Comparison of ENCODE assay signal across 33 cellular contexts in genomic region chr17:38978180-38978579, GRCh38. TPM values are rescaled to one million over a fixed set of nuclear protein-coding genes. Genes with fewer than 3 reads are reported as not detected.
DNase-seq lines count a peak whose midpoint lies in the region; ATAC-seq, FAIRE-seq and TF ChIP-seq lines count a peak whose summit lies in the region.
"Had no signal": no experiment of that assay in that cellular context is flagged by ENCODE, and none has a peak within 500 bp of the region (broad histone marks: within the 10 kb centered on the region; RNA-seq: fewer than 3 reads in every experiment).

No MANE protein-coding gene starts in this region.

- no peaks in the 10 kb centered on the region for H3K9me3 Mint-ChIP-seq in chondrocyte (ENCODE audit: low read depth)
- H3K9me3 Mint-ChIP-seq in activated naive CD4-positive, alpha-beta T cell treated with anti-CD3 and anti-CD28 coated beads, Interleukin-2, amount 50 U/mL, for 72 hours = no peaks in the 10 kb centered on the region
- H3K9me3 Mint-ChIP-seq: CD4-positive, alpha-beta memory T cell; CD4-positive, CD25-positive, alpha-beta regulatory T cell; CD8-positive, alpha-beta memory T cell had no signal

- dilution Hi-C loops in IMR-90 (cut with HindIII; ENCODE audit: low sequenced_read_pairs, unreplicated experiment) = no loop called here

- no peaks in the 10 kb centered on the region for H4K20me1 ChIP-seq in IMR-90 (ENCODE audit: insufficient read depth, low read length)
- no peaks in the 10 kb centered on the region for H4K20me1 ChIP-seq in H1 (replicated peaks in 1 of 2; ENCODE audit: control insufficient read depth in 1 of 2, insufficient read depth in 2 of 2, low read length in 2 of 2)
- no peaks in the 10 kb centered on the region for H4K20me1 ChIP-seq in Karpas-422 (ENCODE audit: insufficient read depth, low read depth, low read length)
- H4K20me1 ChIP-seq: BLaER1 had no signal

- TF ChIP-seq POLR2A in IMR-90 (IDR thresholded peaks at IDR 0.05; ENCODE audit: low read depth, low read length) = no peak
- no peak for TF ChIP-seq POLR2A in H1 (IDR thresholded peaks at IDR 0.05; ENCODE audit: control extremely low read depth in 1 of 2, low read depth in 2 of 2, low read length in 2 of 2)
- no peak for TF ChIP-seq POLR2A in prostate gland (IDR thresholded peaks at IDR 0.05)

- peak overlapping the region; percentile 51 for H2AFZ ChIP-seq in IMR-90 (replicated peaks; ENCODE audit: low read length, poor library complexity)
- no peak overlapping the region for H2AFZ ChIP-seq in H1 (ENCODE audit: low read length)
- H2AFZ ChIP-seq in Karpas-422 (ENCODE audit: low read length) = no peak overlapping the region

- H3K79me1 ChIP-seq in IMR-90 (ENCODE audit: low read depth in 1 of 2, low read length in 2 of 2) = no peaks in the 10 kb centered on the region
- no peaks in the 10 kb centered on the region for H3K79me1 ChIP-seq in H1 (ENCODE audit: low read depth, low read length)

- TF ChIP-seq RAD21 in IMR-90 (IDR thresholded peaks at IDR 0.05; ENCODE audit: low read length) (no peak), H1 (IDR thresholded peaks at IDR 0.05 in 1 of 2, conservative IDR thresholded peaks at IDR 0.05 in 1 of 2; ENCODE audit: low read depth in 2 of 2, low read length in 2 of 2) (no peak)

- H2BK15ac ChIP-seq in IMR-90 (ENCODE audit: low read depth, low read length) = no peak overlapping the region
- H2BK15ac ChIP-seq in H1 (ENCODE audit: low read length) = no peak overlapping the region

- H3K9ac ChIP-seq in IMR-90 (ENCODE audit: low read depth, low read length) (no peak overlapping the region), H1 (replicated peaks in 1 of 4; ENCODE audit: extremely low read depth in 1 of 4, low read depth in 3 of 4, low read length in 3 of 4) (no peak overlapping the region), Karpas-422 (ENCODE audit: low read length) (no peak overlapping the region)
- H3K9ac ChIP-seq: BLaER1 had no signal

- H2BK20ac ChIP-seq in IMR-90 (ENCODE audit: low read depth, low read length) (peak overlapping the region; percentile 55; the same call in 1 of the 2 replicates), H1 (ENCODE audit: low read length) (no peak overlapping the region)

- DNase-seq in IMR-90 (no peak), chondrocyte (ENCODE audit: low spot score) (no peak), H1 (ENCODE audit: low read depth in 1 of 2, low spot score in 2 of 2) (no peak), right cardiac atrium (no peak), prostate gland (ENCODE audit: low spot score) (no peak), Karpas-422 (no peak)
- no peak for DNase-seq in activated naive CD4-positive, alpha-beta T cell treated with anti-CD3 and anti-CD28 coated beads, Interleukin-2, amount 50 U/mL, for 72 hours (ENCODE audit: low spot score in 2 of 2)
- DNase-seq: 8988T; ACHN; BE2C; C1 segment of cervical spinal cord; CD4-positive, alpha-beta memory T cell; CD4-positive, CD25-positive, alpha-beta regulatory T cell; CD8-positive, alpha-beta memory T cell; COR-L47; DMS 273 treated with DMSO at 0.1 percent for 48 hours; DMS153; DMS53; DMS79; DND-41; EL; GDM1 had no signal

- no peak overlapping the region for H2BK5ac ChIP-seq in IMR-90 (ENCODE audit: low read depth, low read length, poor library complexity, severe bottlenecking)
- no peak overlapping the region for H2BK5ac ChIP-seq in H1 (ENCODE audit: low read depth, low read length)

- H3K36me3 Mint-ChIP-seq in chondrocyte (ENCODE audit: low read depth) = no peaks in the 10 kb centered on the region
- H3K36me3 Mint-ChIP-seq in activated naive CD4-positive, alpha-beta T cell treated with anti-CD3 and anti-CD28 coated beads, Interleukin-2, amount 50 U/mL, for 72 hours = no peaks in the 10 kb centered on the region
- H3K36me3 Mint-ChIP-seq: CD14-positive monocyte; CD4-positive, alpha-beta memory T cell; CD4-positive, CD25-positive, alpha-beta regulatory T cell; CD8-positive, alpha-beta memory T cell had no signal

- no peak overlapping the region for H3K23ac ChIP-seq in IMR-90 (ENCODE audit: low read depth, low read length)
- no peak overlapping the region for H3K23ac ChIP-seq in H1 (ENCODE audit: insufficient read length)

- H3K4me2 ChIP-seq in IMR-90 (ENCODE audit: low read depth, low read length) (no peak overlapping the region), H1 (ENCODE audit: insufficient read depth in 1 of 2, low read depth in 2 of 2, low read length in 2 of 2) (no peak overlapping the region), Karpas-422 (ENCODE audit: low read depth, low read length, poor library complexity, severe bottlenecking) (no peak overlapping the region)
- H3K4me2 ChIP-seq: BLaER1 had no signal

- H2AK9ac ChIP-seq in IMR-90 (replicated peaks; ENCODE audit: low read depth, low read length, poor library complexity) = no peak overlapping the region

- H3K4me1 ChIP-seq in IMR-90 (ENCODE audit: control insufficient read depth, insufficient read depth, low read length) (peaks cover 9% of the 10 kb centered on the region), H1 (replicated peaks in 1 of 4; ENCODE audit: control insufficient read depth in 3 of 4, insufficient read depth in 4 of 4, low read length in 3 of 4) (no peaks in the 10 kb centered on the region), right cardiac atrium (ENCODE audit: control insufficient read depth, insufficient read depth, low read length) (no peaks in the 10 kb centered on the region), prostate gland (replicated peaks) (no peaks in the 10 kb centered on the region), Karpas-422 (ENCODE audit: low read length) (no peaks in the 10 kb centered on the region)

- peak overlapping the region; percentile 12 for H3K27ac Mint-ChIP-seq in chondrocyte (ENCODE audit: unreplicated experiment)
- no peak overlapping the region for H3K27ac Mint-ChIP-seq in activated naive CD4-positive, alpha-beta T cell treated with anti-CD3 and anti-CD28 coated beads, Interleukin-2, amount 50 U/mL, for 72 hours
- H3K27ac Mint-ChIP-seq: CD14-positive monocyte; CD4-positive, alpha-beta memory T cell; CD4-positive, CD25-positive, alpha-beta regulatory T cell; CD8-positive, alpha-beta memory T cell had no signal

- in situ Hi-C loops in IMR-90 (cut with MboI; ENCODE audit: low sequenced_read_pairs) = no loop called here

- H3K18ac ChIP-seq in IMR-90 (ENCODE audit: low read depth, low read length) (no peak overlapping the region), H1 (ENCODE audit: extremely low read depth, low read length) (no peak overlapping the region)

- no peaks in the 10 kb centered on the region for H3K27me3 ChIP-seq in IMR-90 (ENCODE audit: control insufficient read depth, insufficient read depth, low read length)
- H3K27me3 ChIP-seq in H1 (replicated peaks in 1 of 4; ENCODE audit: control insufficient read depth in 3 of 4, extremely low read depth in 1 of 4, insufficient read depth in 3 of 4, low read length in 3 of 4) = no peaks in the 10 kb centered on the region
- no peaks in the 10 kb centered on the region for H3K27me3 ChIP-seq in right cardiac atrium (ENCODE audit: control insufficient read depth, insufficient read depth)
- H3K27me3 ChIP-seq in prostate gland (replicated peaks; ENCODE audit: insufficient read depth) = no peaks in the 10 kb centered on the region
- no peaks in the 10 kb centered on the region for H3K27me3 ChIP-seq in Karpas-422 (ENCODE audit: low read length)
- H3K27me3 ChIP-seq: BE2C, BLaER1 had no signal

- H4K5ac ChIP-seq in IMR-90 (ENCODE audit: low read depth, low read length) = no peak overlapping the region
- H4K5ac ChIP-seq in H1 (ENCODE audit: insufficient read length, low read depth, low read length) = no peak overlapping the region

- peak overlapping the region; percentile 57; the same call in 1 of the 2 replicates for H4K91ac ChIP-seq in IMR-90 (ENCODE audit: insufficient read depth, low read depth, low read length)
- H4K91ac ChIP-seq in H1 (replicated peaks; ENCODE audit: insufficient read length, low read length) = no peak overlapping the region

- H4K8ac ChIP-seq in IMR-90 (ENCODE audit: low read depth in 2 of 2, low read length in 2 of 2) (no peak overlapping the region), H1 (ENCODE audit: extremely low read depth, insufficient read depth, low read length) (no peak overlapping the region)

- POLR2A ChIA-PET in IMR-90 (lab: Charles Lee; ENCODE audit: unreplicated experiment) (no interaction called here), H1 (lab: Charles Lee; ENCODE audit: partially characterized antibody) (interaction anchor here (0.6 kb wide), 2 partner anchors 9 to 99 kb away, joined by 3 read pairs; no protein-coding TSS in a partner anchor)

- intact Hi-C loops in IMR-90 (cut with micrococcal nuclease) (no loop called here), right cardiac atrium (cut with DNase I) (loop anchor here in 1 of 4 donors (10.0 kb wide), 1 partner anchor 103 kb away; the partner anchor contains the start of gene LASP1), prostate gland (cut with DNase I) (no loop called here)

- H2BK12ac ChIP-seq in H1 (ENCODE audit: low read depth, low read length) = no peak overlapping the region

- no TSS peak for BruUV-seq in IMR-90 (replicated peaks; lab: Mats Ljungman, UMichigan)

- TF ChIP-seq EP300 in H1 (IDR thresholded peaks at IDR 0.05; ENCODE audit: borderline replicate concordance in 1 of 2, low read depth in 2 of 2, low read length in 2 of 2) = no peak

- H3K79me2 ChIP-seq in H1 (ENCODE audit: control insufficient read depth in 1 of 2, insufficient read depth in 2 of 2, low read length in 2 of 2) (no peaks in the 10 kb centered on the region), Karpas-422 (ENCODE audit: low read length) (no peaks in the 10 kb centered on the region)

- H3K27ac ChIP-seq in IMR-90 (ENCODE audit: insufficient read depth, low read length) (no peak overlapping the region), H1 (ENCODE audit: low read depth, low read length) (no peak overlapping the region), right cardiac atrium (ENCODE audit: low read length) (no peak overlapping the region), prostate gland (no peak overlapping the region), Karpas-422 (ENCODE audit: low read length) (no peak overlapping the region)
- H3K27ac ChIP-seq: BLaER1 had no signal

- H3K9me3 ChIP-seq in IMR-90 (ENCODE audit: control insufficient read depth, insufficient read depth, low read length) (no peaks in the 10 kb centered on the region), H1 (ENCODE audit: insufficient read depth in 2 of 2, low read depth in 1 of 2, low read length in 1 of 2) (no peaks in the 10 kb centered on the region), right cardiac atrium (ENCODE audit: control insufficient read depth, low read length) (no peaks in the 10 kb centered on the region), prostate gland (no peaks in the 10 kb centered on the region), Karpas-422 (ENCODE audit: low read length) (no peaks in the 10 kb centered on the region)
- H3K9me3 ChIP-seq: BE2C, BLaER1 had no signal

- no peaks in the 10 kb centered on the region for H3K27me3 Mint-ChIP-seq in chondrocyte (ENCODE audit: low read depth)
- H3K27me3 Mint-ChIP-seq: CD8-positive, alpha-beta memory T cell had no signal

- H3K4ac ChIP-seq in IMR-90 (ENCODE audit: low read depth, low read length) (peak overlapping the region; percentile 34; the same call in 1 of the 2 replicates), H1 (replicated peaks; ENCODE audit: insufficient read length, low read depth, low read length) (no peak overlapping the region)

- no peaks in the 10 kb centered on the region for H3K23me2 ChIP-seq in H1 (ENCODE audit: low read depth, low read length)

- peaks cover 6% of the 10 kb centered on the region for H3K9me1 ChIP-seq in IMR-90 (ENCODE audit: insufficient read depth, low read length)

- H3K56ac ChIP-seq in IMR-90 (ENCODE audit: extremely low read depth, insufficient read depth, low read length) (no peak overlapping the region), H1 (replicated peaks; ENCODE audit: insufficient read length, low read depth, low read length) (no peak overlapping the region)

- no peak overlapping the region for H3K4me3 ChIP-seq in IMR-90 (ENCODE audit: insufficient read depth, low read depth, low read length)
- H3K4me3 ChIP-seq in H1 (ENCODE audit: extremely low read depth in 1 of 4, insufficient read depth in 2 of 4, low read depth in 3 of 4, low read length in 4 of 4) = no peak overlapping the region
- H3K4me3 ChIP-seq in right cardiac atrium (ENCODE audit: low read length) = no peak overlapping the region
- no peak overlapping the region for H3K4me3 ChIP-seq in prostate gland
- H3K4me3 ChIP-seq in Karpas-422 (ENCODE audit: low read length) = no peak overlapping the region
- H3K4me3 ChIP-seq: BLaER1, GM12878 had no signal

- ATAC-seq in IMR-90 (ENCODE audit: low read depth) (no peak), right cardiac atrium (no peak)
- ATAC-seq in activated naive CD4-positive, alpha-beta T cell treated with anti-CD3 and anti-CD28 coated beads, Interleukin-2, amount 50 U/mL, for 72 hours = no peak
- ATAC-seq: GM12878 had no signal

- H3K4me1 Mint-ChIP-seq in chondrocyte (ENCODE audit: low read depth) = peaks cover 39% of the 10 kb centered on the region

- H2BK120ac ChIP-seq in IMR-90 (ENCODE audit: low read depth, low read length) (peak overlapping the region; percentile 42), H1 (replicated peaks; ENCODE audit: low read depth, low read length) (no peak overlapping the region)

- no CpG with 5 or more reads among the region's 4 CpGs for WGBS in IMR-90 (ENCODE audit: extremely low coverage in 2 of 2, insufficient read length in 1 of 2), 2 experiments
- 89% methylated on average over 4 of the region's 4 CpGs; no CpG with 5 or more reads in 1 of the 2 experiments for WGBS in H1 (ENCODE audit: extremely low coverage in 1 of 2, insufficient coverage in 1 of 2, insufficient read length in 1 of 2, insufficient replicate concordance in 2 of 2, low coverage in 1 of 2, low lambda C conversion rate in 2 of 2, missing lambda C conversion rate in 1 of 2), 2 experiments
- WGBS in right cardiac atrium = 95% methylated on average over 4 of the region's 4 CpGs
- WGBS in prostate gland = 96% methylated on average over 4 of the region's 4 CpGs

- H3K14ac ChIP-seq in IMR-90 (replicated peaks; ENCODE audit: low read depth, low read length) = no peak overlapping the region; the same call in 1 of the 2 replicates
- no peak overlapping the region for H3K14ac ChIP-seq in H1 (ENCODE audit: insufficient read length)

- H2AK5ac ChIP-seq in IMR-90 (ENCODE audit: low read depth, low read length) (peak overlapping the region; percentile 90), H1 (ENCODE audit: low read depth, low read length) (no peak overlapping the region)

- H3K36me3 ChIP-seq in IMR-90 (ENCODE audit: control insufficient read depth, insufficient read depth, low read length) (no peaks in the 10 kb centered on the region), H1 (ENCODE audit: control insufficient read depth in 2 of 4, insufficient read depth in 4 of 4, low read length in 3 of 4) (no peaks in the 10 kb centered on the region; a peak in 1 of 8 replicates), prostate gland (no peaks in the 10 kb centered on the region), Karpas-422 (ENCODE audit: insufficient read depth, low read length) (no peaks in the 10 kb centered on the region)
- H3K36me3 ChIP-seq: BE2C, BLaER1 had no signal

- TF ChIP-seq CTCF in IMR-90 (conservative IDR thresholded peaks at IDR 0.05; ENCODE audit: low read depth, low read length) (no peak), chondrocyte (IDR thresholded peaks at IDR 0.05) (no peak), H1 (IDR thresholded peaks at IDR 0.05; ENCODE audit: control extremely low read depth in 1 of 3, insufficient read depth in 1 of 3, low read depth in 1 of 3, low read length in 3 of 3) (no peak), prostate gland (IDR thresholded peaks at IDR 0.05) (no peak)

- no peak for FAIRE-seq in H1 (lab: Jason Lieb, UNC)
- FAIRE-seq: A204.1, GM12878, GM12892, GM18507, GM19239 had no signal

- no peak overlapping the region for H3K4me3 Mint-ChIP-seq in chondrocyte (ENCODE audit: unreplicated experiment)
- H3K4me3 Mint-ChIP-seq: CD14-positive monocyte; CD4-positive, alpha-beta memory T cell; CD4-positive, CD25-positive, alpha-beta regulatory T cell; CD8-positive, alpha-beta memory T cell had no signal

- no peaks in the 10 kb centered on the region for H3K9me2 ChIP-seq in Karpas-422 (replicated peaks; ENCODE audit: insufficient read depth, low read length)

- CTCF ChIA-PET in IMR-90 (lab: Yijun Ruan, JAX) = no interaction called here
- CTCF ChIA-PET in H1 (lab: Charles Lee; ENCODE audit: partially characterized antibody) = interaction anchor here (0.6 to 3.2 kb wide), 9 partner anchors 18 to 204 kb away, joined by 3 to 10 read pairs (median 4); no protein-coding TSS in a partner anchor

RNA-seq across cellular contexts. Expression of gene FBXO47, which starts 11.0 kb away (rescaled TPM):
- under 0.01 TPM in 1 of 2 replicates, not detected in the other for total RNA-seq in IMR-90 (2012; rRNA removed)
- polyA plus RNA-seq in IMR-90 (2012; rRNA removed) = not detected in 2 replicates
- not detected in 2 replicates for polyA plus RNA-seq in IMR-90 (2012; cell fraction: cytosol; rRNA removed)
- polyA plus RNA-seq in IMR-90 (2012; cell fraction: nucleus; rRNA removed; ENCODE audit: low replicate concordance) = not detected in 2 replicates
- not detected in 3 replicates for total RNA-seq in chondrocyte
- total RNA-seq in H1 (2021; fragmentation: NEBNext Ultra II Directional; extraction: Animal tissue kit (Norgen Biotek cat#: 25700)) = not detected in 2 replicates
- polyA plus RNA-seq in H1 (2011; rRNA removed) = not detected in 2 replicates
- polyA plus RNA-seq in H1 (2011; cell fraction: cytosol; rRNA removed) = not detected
- polyA plus RNA-seq in H1 (2011; cell fraction: nucleus; rRNA removed) = not detected
- polyA plus RNA-seq in H1 (2012, experiment 1 of 2) = not detected in 4 replicates
- polyA plus RNA-seq in H1 (2012, experiment 2 of 2) = not detected
- 0.04 TPM for polyA plus RNA-seq in H1 (2013, experiment 1 of 2)
- polyA plus RNA-seq in H1 (2013, experiment 2 of 2) = not detected
- polyA minus RNA-seq in H1 (2011; rRNA and poly(A)+ RNA removed) = not detected in 2 replicates
- not detected for polyA minus RNA-seq in H1 (2011; cell fraction: cytosol; rRNA and poly(A)+ RNA removed)
- polyA minus RNA-seq in H1 (2011; cell fraction: nucleus; rRNA and poly(A)+ RNA removed) = not detected
- under 1 TPM in 1 of 2 donors, not detected in 1; 0.18 TPM for total RNA-seq in activated naive CD4-positive, alpha-beta T cell treated with anti-CD3 and anti-CD28 coated beads, Interleukin-2, amount 50 U/mL, for 72 hours
- not detected for total RNA-seq in right cardiac atrium
- not detected for polyA plus RNA-seq in right cardiac atrium
- total RNA-seq in prostate gland = 1 to 10 TPM in 1 of 2 donors, not detected in 1; 5.1 TPM
- total RNA-seq in Karpas-422 (2014; rRNA removed; shearing (Covaris generic); ENCODE audit: low replicate concordance) = not detected in 2 replicates
- total RNA-seq: A673; CD4-positive, alpha-beta memory T cell; CD4-positive, CD25-positive, alpha-beta regulatory T cell; CD8-positive, alpha-beta memory T cell; Daoy; G401; GM12878 had no signal
- polyA plus RNA-seq: AG04450; CD14-positive monocyte; CD4-positive, alpha-beta memory T cell; CD4-positive, CD25-positive, alpha-beta regulatory T cell; CD8-positive, alpha-beta memory T cell had no signal
